In the genomic region with DNA sequence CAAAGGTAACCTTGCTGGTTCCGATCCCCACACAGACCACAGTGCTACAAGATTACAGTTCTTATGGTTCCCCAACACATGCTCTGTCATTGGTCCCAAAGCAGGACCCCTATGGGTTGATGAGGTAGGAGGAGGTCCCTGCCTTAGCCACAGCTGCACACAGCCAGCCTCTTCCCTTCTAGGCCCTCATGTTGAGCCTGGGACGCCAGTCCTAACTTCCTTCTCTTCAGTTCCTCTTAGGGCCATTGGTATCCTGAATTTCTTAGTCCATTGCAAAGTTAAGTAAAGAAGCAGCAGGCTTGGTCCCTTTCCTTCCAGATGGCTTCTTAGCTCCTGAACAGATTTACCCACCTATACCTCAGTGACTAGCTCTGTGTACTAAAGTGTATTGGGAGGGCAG, we compare ENCODE assay signal across 23 cellular contexts.
"Had no signal": no experiment of that assay in that cellular context is flagged by ENCODE, and none has a peak within 500 bp of the region (broad histone marks: within the 10 kb centered on the region; RNA-seq: fewer than 3 reads in every experiment).

No MANE protein-coding gene starts in this region.

- H3K4me2 ChIP-seq: neural progenitor cell had no signal

- H3K27me3 ChIP-seq: gastrocnemius medialis, heart left ventricle, neural progenitor cell, tibial artery, uterus had no signal

- H3K4me1 ChIP-seq: uterus had no signal

- H3K9me3 ChIP-seq: gastrocnemius medialis, psoas muscle, tibial artery, uterus had no signal

- H2AFZ ChIP-seq: neural progenitor cell had no signal

- H3K9me3 Mint-ChIP-seq: activated B cell treated with CpG ODN at 0.5 μM for 24 hours; activated naive CD8-positive, alpha-beta T cell treated with anti-CD3 and anti-CD28 coated beads, Interleukin-2, amount 50 U/mL, for 24 hours; neural progenitor cell had no signal

- H3K27ac Mint-ChIP-seq: activated B cell treated with CpG ODN at 0.5 μM for 24 hours; activated CD8-positive, alpha-beta T cell treated with anti-CD3 and anti-CD28 coated beads, Interleukin-2, amount 10 ng/mL, durations not matched to agents 7 days and 5 days; activated naive CD4-positive, alpha-beta T cell treated with anti-CD3 and anti-CD28 coated beads, Interleukin-2, amount 10 ng/mL, durations not matched to agents 7 days and 5 days; activated naive CD8-positive, alpha-beta T cell treated with anti-CD3 and anti-CD28 coated beads, Interleukin-2, amount 50 U/mL, for 24 hours; activated T-cell treated with anti-CD3 and anti-CD28 coated beads, Interleukin-2, amount 50 U/mL, for 24 hours; neural progenitor cell had no signal

- H3K27ac ChIP-seq: gastrocnemius medialis, neural progenitor cell, psoas muscle, tibial artery, uterus had no signal

- DNase-seq: activated B cell treated with CpG ODN at 0.5 μM for 24 hours; activated CD4-positive, alpha-beta T cell treated with anti-CD3 and anti-CD28 coated beads for 4 hours; activated CD8-positive, alpha-beta T cell treated with anti-CD3 and anti-CD28 coated beads, Interleukin-2, amount 10 ng/mL, durations not matched to agents 7 days and 5 days; activated naive CD4-positive, alpha-beta T cell treated with anti-CD3 and anti-CD28 coated beads, Interleukin-2, amount 10 ng/mL, durations not matched to agents 7 days and 5 days; activated naive CD8-positive, alpha-beta T cell treated with anti-CD3 and anti-CD28 coated beads, Interleukin-2, amount 50 U/mL, for 24 hours; activated T-cell treated with anti-CD3 and anti-CD28 coated beads, Interleukin-2, amount 50 U/mL, for 24 hours; anterior cingulate cortex; central memory CD4-positive, alpha-beta T cell; erythroblast; gastrocnemius medialis; heart left ventricle; left ventricle myocardium superior; psoas muscle; stimulated activated naive CD8-positive, alpha-beta T cell treated with anti-CD3 and anti-CD28 coated beads, Interleukin-15, Interleukin-2, amounts not matched to agents 100 U/mL and 50 U/mL, for 24 hours; substantia nigra; tibial artery; uterus had no signal

- H3K36me3 ChIP-seq: gastrocnemius medialis, neural progenitor cell, tibial artery, uterus had no signal

- H3K4me3 Mint-ChIP-seq: activated B cell treated with CpG ODN at 0.5 μM for 24 hours; activated CD8-positive, alpha-beta T cell treated with anti-CD3 and anti-CD28 coated beads, Interleukin-2, amount 10 ng/mL, durations not matched to agents 7 days and 5 days; activated naive CD4-positive, alpha-beta T cell treated with anti-CD3 and anti-CD28 coated beads, Interleukin-2, amount 10 ng/mL, durations not matched to agents 7 days and 5 days; activated naive CD8-positive, alpha-beta T cell treated with anti-CD3 and anti-CD28 coated beads, Interleukin-2, amount 50 U/mL, for 24 hours; activated T-cell treated with anti-CD3 and anti-CD28 coated beads, Interleukin-2, amount 50 U/mL, for 24 hours; brain; neural progenitor cell had no signal

- H3K36me3 Mint-ChIP-seq: brain, neural progenitor cell had no signal

- ATAC-seq: activated CD8-positive, alpha-beta T cell treated with anti-CD3 and anti-CD28 coated beads, Interleukin-2, amount 10 ng/mL, durations not matched to agents 7 days and 5 days; activated naive CD8-positive, alpha-beta T cell treated with anti-CD3 and anti-CD28 coated beads, Interleukin-2, amount 50 U/mL, for 24 hours; gastrocnemius medialis; left ventricle myocardium superior; psoas muscle; right cardiac atrium; stimulated activated naive CD8-positive, alpha-beta T cell treated with anti-CD3 and anti-CD28 coated beads, Interleukin-15, Interleukin-2, amounts not matched to agents 100 U/mL and 50 U/mL, for 24 hours had no signal

- FAIRE-seq: colon, endometrium had no signal

- H3K4me3 ChIP-seq: gastrocnemius medialis, heart left ventricle, neural progenitor cell, psoas muscle, skin epidermis, tibial artery, uterus had no signal

- H3K9ac ChIP-seq: neural progenitor cell had no signal

- H3K27me3 Mint-ChIP-seq: activated B cell treated with CpG ODN at 0.5 μM for 24 hours; activated naive CD4-positive, alpha-beta T cell treated with anti-CD3 and anti-CD28 coated beads, Interleukin-2, amount 10 ng/mL, durations not matched to agents 7 days and 5 days; activated naive CD8-positive, alpha-beta T cell treated with anti-CD3 and anti-CD28 coated beads, Interleukin-2, amount 50 U/mL, for 24 hours; activated T-cell treated with anti-CD3 and anti-CD28 coated beads, Interleukin-2, amount 50 U/mL, for 24 hours; brain had no signal
